In genomic region chr21:33858672-33859372, GRCh38 we compare ENCODE assay signal across 16 cellular contexts.
"Had no signal": no experiment of that assay in that cellular context is flagged by ENCODE, and none has a peak within 500 bp of the region (broad histone marks: within the 10 kb centered on the region; RNA-seq: fewer than 3 reads in every experiment).

No MANE protein-coding gene starts in this region.

- H3K27ac ChIP-seq: epithelial cell of prostate, transverse colon, VCaP had no signal

- H3K27me3 Mint-ChIP-seq: stimulated activated naive CD8-positive, alpha-beta T cell treated with anti-CD3 and anti-CD28 coated beads, Interleukin-15, amount 100 ng/mL, for 72 hours had no signal

- H3K9me3 Mint-ChIP-seq: activated naive CD8-positive, alpha-beta T cell treated with anti-CD3 and anti-CD28 coated beads, Interleukin-2, amount 50 U/mL, for 24 hours; activated T-helper 1 cell treated with anti-CD3 and anti-CD28 coated beads, Interleukin-12 subunit alpha, Interleukin-12 subunit beta, Interleukin-2, Interleukin-4 antibody, amounts not matched to agents 30 ng/mL and 10 ng/mL and 1 ng/mL, durations not matched to agents 14 hours and 24 hours and 36 hours; memory B cell; natural killer cell; stimulated activated naive CD8-positive, alpha-beta T cell treated with anti-CD3 and anti-CD28 coated beads, Interleukin-15, amount 100 ng/mL, for 72 hours had no signal

- H3K36me3 ChIP-seq: transverse colon had no signal

- H3K36me3 Mint-ChIP-seq: memory B cell, natural killer cell had no signal

- H3K27ac Mint-ChIP-seq: activated naive CD8-positive, alpha-beta T cell treated with anti-CD3 and anti-CD28 coated beads, Interleukin-2, amount 50 U/mL, for 24 hours; activated T-helper 1 cell treated with anti-CD3 and anti-CD28 coated beads, Interleukin-12 subunit alpha, Interleukin-12 subunit beta, Interleukin-2, Interleukin-4 antibody, amounts not matched to agents 30 ng/mL and 10 ng/mL and 1 ng/mL, durations not matched to agents 14 hours and 24 hours and 36 hours; memory B cell; natural killer cell; stimulated activated naive CD8-positive, alpha-beta T cell treated with anti-CD3 and anti-CD28 coated beads, Interleukin-15, amount 100 ng/mL, for 72 hours had no signal

- H3K4me1 Mint-ChIP-seq: activated naive CD8-positive, alpha-beta T cell treated with anti-CD3 and anti-CD28 coated beads, Interleukin-2, amount 50 U/mL, for 24 hours; memory B cell; natural killer cell; stimulated activated naive CD8-positive, alpha-beta T cell treated with anti-CD3 and anti-CD28 coated beads, Interleukin-15, amount 100 ng/mL, for 72 hours had no signal

- ATAC-seq: activated naive CD8-positive, alpha-beta T cell treated with anti-CD3 and anti-CD28 coated beads, Interleukin-2, amount 50 U/mL, for 24 hours; natural killer cell; stimulated activated naive CD8-positive, alpha-beta T cell treated with anti-CD3 and anti-CD28 coated beads, Interleukin-15, amount 100 ng/mL, for 72 hours had no signal

- H3K4me3 ChIP-seq: coronary artery, transverse colon had no signal

- H3K4me1 ChIP-seq: transverse colon had no signal

- H3K27me3 ChIP-seq: transverse colon had no signal

- DNase-seq: activated CD4-positive, alpha-beta T cell treated with anti-CD3 and anti-CD28 coated beads for 48 hours; activated naive CD4-positive, alpha-beta T cell; activated naive CD8-positive, alpha-beta T cell treated with anti-CD3 and anti-CD28 coated beads, Interleukin-2, amount 50 U/mL, for 24 hours; effector CD8-positive, alpha-beta T cell; glutamatergic neuron; natural killer cell; SK-N-SH; stimulated activated CD4-positive, alpha-beta T cell treated with anti-CD3 and anti-CD28 coated beads, Interleukin-4, amount 100 ng/mL, for 4 hours; stimulated activated naive CD8-positive, alpha-beta T cell treated with anti-CD3 and anti-CD28 coated beads, Interleukin-15, amount 100 ng/mL, for 72 hours; T-helper 1 cell; transverse colon had no signal

- H3K4me3 Mint-ChIP-seq: activated naive CD8-positive, alpha-beta T cell treated with anti-CD3 and anti-CD28 coated beads, Interleukin-2, amount 50 U/mL, for 24 hours; activated T-helper 1 cell treated with anti-CD3 and anti-CD28 coated beads, Interleukin-12 subunit alpha, Interleukin-12 subunit beta, Interleukin-2, Interleukin-4 antibody, amounts not matched to agents 30 ng/mL and 10 ng/mL and 1 ng/mL, durations not matched to agents 14 hours and 24 hours and 36 hours; memory B cell; natural killer cell; stimulated activated naive CD8-positive, alpha-beta T cell treated with anti-CD3 and anti-CD28 coated beads, Interleukin-15, amount 100 ng/mL, for 72 hours had no signal

- H3K9me3 ChIP-seq: SK-N-SH, transverse colon had no signal
